ENCODE assay signal across 8 cellular contexts in the genomic region with DNA sequence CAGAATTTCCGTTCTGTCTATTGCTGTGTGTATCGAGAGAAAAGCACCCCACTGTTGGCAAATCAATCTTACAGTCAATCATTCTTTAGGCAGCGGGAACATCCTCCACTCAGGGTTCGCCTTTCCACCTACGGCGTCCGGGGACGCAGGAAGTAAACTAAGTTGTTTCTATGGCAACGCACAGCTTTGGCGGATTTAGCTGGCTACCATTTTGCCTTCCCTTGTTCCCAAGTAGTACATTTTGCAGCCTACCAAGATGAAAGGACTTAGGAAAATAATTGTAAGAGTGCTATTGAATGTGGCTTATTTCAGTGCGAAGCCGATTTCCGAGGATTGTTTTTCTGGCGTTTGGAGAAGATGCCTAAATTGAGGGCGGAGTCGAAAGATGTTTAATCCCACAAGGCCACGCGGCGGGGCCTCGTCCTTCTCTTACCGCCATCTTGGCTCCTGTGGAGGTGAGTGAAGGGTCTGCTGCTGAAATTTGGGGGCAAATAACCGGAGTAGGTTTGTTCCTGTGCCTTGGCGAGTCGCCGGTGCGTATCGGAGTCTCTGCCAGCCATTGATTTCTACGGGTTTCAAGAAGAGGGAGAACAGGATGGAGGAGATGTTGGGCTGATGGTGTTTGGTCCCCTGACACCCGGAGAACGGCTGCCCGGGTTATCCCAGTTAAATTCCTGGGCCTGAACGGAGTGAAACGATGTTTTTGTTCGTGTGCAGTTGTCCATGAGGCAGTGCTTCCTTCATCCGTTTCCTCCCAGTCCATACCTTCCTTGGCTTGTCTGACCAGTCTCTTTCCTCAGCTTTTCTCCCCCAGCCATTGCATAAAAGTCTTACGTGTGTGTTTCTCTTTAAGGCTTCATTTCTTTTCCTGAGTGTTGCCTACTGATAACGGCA. TPM values are rescaled to one million over a fixed set of nuclear protein-coding genes. Genes with fewer than 3 reads are reported as not detected.
DNase-seq lines count a peak whose midpoint lies in the region; ATAC-seq and TF ChIP-seq lines count a peak whose summit lies in the region.

TSS of gene RPL35A (plus strand) at position 424 of the 894 bp plus-strand sequence. CDS start 778 bp downstream, outside the sequence.

- H3K4me3 ChIP-seq in SK-N-SH (ENCODE audit: low read depth in 2 of 2, low read length in 1 of 2) (peak within 1 kb of the TSS; percentile 64 to 86), suprapubic skin (peak within 1 kb of the TSS; percentile 65)

- POLR2A ChIA-PET in SK-N-SH (lab: Yijun Ruan, JAX): interaction anchor here (1.3 kb wide), 1 partner anchor 8 kb away, joined by 4 read pairs; no protein-coding TSS in a partner anchor

- no peak for TF ChIP-seq CTCF in SK-N-SH (IDR thresholded peaks at IDR 0.05)
- TF ChIP-seq CTCF in suprapubic skin (IDR thresholded peaks at IDR 0.05): no peak

- TF ChIP-seq RAD21 in SK-N-SH (IDR thresholded peaks at IDR 0.05; ENCODE audit: low read length): no peak

- H3K36me3 ChIP-seq in SK-N-SH (replicated peaks in 1 of 2; ENCODE audit: control insufficient read depth in 1 of 2, insufficient read depth in 2 of 2, low read length in 1 of 2): peaks cover 25 to 43% of the 10 kb centered on the region in 2 experiments
- peaks cover 36% of the 10 kb centered on the region for H3K36me3 ChIP-seq in suprapubic skin

- peak within 1 kb of the TSS; percentile 67 for H2AFZ ChIP-seq in SK-N-SH (ENCODE audit: low read depth)

- peak; percentile 88 for DNase-seq in GM04504 (ENCODE audit: low read depth)
- peak; percentile 79 for DNase-seq in NCI-H1048 (lab: John Stamatoyannopoulos, UW)
- DNase-seq in SK-N-SH: peak; percentile 79
- peak; percentile 83 for DNase-seq in activated naive CD4-positive, alpha-beta T cell treated with anti-CD3 and anti-CD28 coated beads, Interleukin-2, amount 50 U/mL, for 16 hours
- DNase-seq in globus pallidus (ENCODE audit: low spot score): peak; percentile 92
- DNase-seq in nucleus accumbens (lab: John Stamatoyannopoulos, UW): peak; percentile 39 to 96 (median 84)
- peak; percentile 91 to 95 for DNase-seq in suprapubic skin (ENCODE audit: low spot score in 2 of 2)

- H3K4me2 ChIP-seq in SK-N-SH: peak within 1 kb of the TSS; percentile 83

- H3K27me3 ChIP-seq in SK-N-SH (ENCODE audit: insufficient read depth): no peaks in the 10 kb centered on the region
- H3K27me3 ChIP-seq in suprapubic skin: no peaks in the 10 kb centered on the region

- H3K27ac ChIP-seq in SK-N-SH (ENCODE audit: low read depth in 2 of 2, low read length in 1 of 2): peak within 1 kb of the TSS; percentile 87 to 93
- H3K27ac ChIP-seq in suprapubic skin: peak within 1 kb of the TSS; percentile 85

- TF ChIP-seq POLR2A in suprapubic skin (IDR thresholded peaks at IDR 0.05): peak; percentile 66 to 91

- no peaks in the 10 kb centered on the region for H3K9me2 ChIP-seq in SK-N-SH

- TF ChIP-seq EP300 in SK-N-SH (IDR thresholded peaks at IDR 0.05; ENCODE audit: borderline replicate concordance in 1 of 2, low read depth in 1 of 2, low read length in 1 of 2) (no peak), suprapubic skin (IDR thresholded peaks at IDR 0.05) (no peak)

- H3K9me3 ChIP-seq in SK-N-SH: no peaks in the 10 kb centered on the region
- H3K9me3 ChIP-seq in suprapubic skin: no peaks in the 10 kb centered on the region

- peaks cover 37% of the 10 kb centered on the region for H4K20me1 ChIP-seq in SK-N-SH (ENCODE audit: insufficient read depth)

- 1% methylated on average over 36 of the region's 37 CpGs for WGBS in SK-N-SH (ENCODE audit: low lambda C conversion rate)
- under 1% methylated on average over 37 of the region's 37 CpGs for WGBS in suprapubic skin

- CTCF ChIA-PET in SK-N-SH (lab: Yijun Ruan, JAX): interaction anchor here (1.0 to 1.4 kb wide), 6 partner anchors 9 to 100 kb away, joined by 3 to 5 read pairs (median 4); a partner anchor contains a TSS

- peak; percentile 88 for ATAC-seq in HG02571 (IDR thresholded peaks at IDR 0.05; ENCODE audit: unreplicated experiment)

- peaks cover 28% of the 10 kb centered on the region for H3F3A ChIP-seq in SK-N-SH (replicated peaks; ENCODE audit: insufficient read depth)

- peaks cover 10 to 24% of the 10 kb centered on the region in 2 experiments; a peak in 3 of 4 replicates for H3K4me1 ChIP-seq in SK-N-SH (ENCODE audit: control insufficient read depth in 1 of 2, insufficient read depth in 2 of 2, low read depth in 1 of 2, low read length in 1 of 2)
- peaks cover 41% of the 10 kb centered on the region for H3K4me1 ChIP-seq in suprapubic skin

- H3K9ac ChIP-seq in SK-N-SH: peak within 1 kb of the TSS; percentile 95

- peaks cover 53% of the 10 kb centered on the region for H3K79me2 ChIP-seq in SK-N-SH (ENCODE audit: insufficient read depth)

TF ChIP-seq in SK-N-SH, 30 proteins besides CTCF, POLR2A, EP300 and RAD21 (continues in another document):
- peak; percentile 97 for TF ChIP-seq YY1 (IDR thresholded peaks at IDR 0.05; ENCODE audit: low read depth)
- peak; percentile 88 for TF ChIP-seq PBX3 (IDR thresholded peaks at IDR 0.05)
- TF ChIP-seq, protein P1, sequence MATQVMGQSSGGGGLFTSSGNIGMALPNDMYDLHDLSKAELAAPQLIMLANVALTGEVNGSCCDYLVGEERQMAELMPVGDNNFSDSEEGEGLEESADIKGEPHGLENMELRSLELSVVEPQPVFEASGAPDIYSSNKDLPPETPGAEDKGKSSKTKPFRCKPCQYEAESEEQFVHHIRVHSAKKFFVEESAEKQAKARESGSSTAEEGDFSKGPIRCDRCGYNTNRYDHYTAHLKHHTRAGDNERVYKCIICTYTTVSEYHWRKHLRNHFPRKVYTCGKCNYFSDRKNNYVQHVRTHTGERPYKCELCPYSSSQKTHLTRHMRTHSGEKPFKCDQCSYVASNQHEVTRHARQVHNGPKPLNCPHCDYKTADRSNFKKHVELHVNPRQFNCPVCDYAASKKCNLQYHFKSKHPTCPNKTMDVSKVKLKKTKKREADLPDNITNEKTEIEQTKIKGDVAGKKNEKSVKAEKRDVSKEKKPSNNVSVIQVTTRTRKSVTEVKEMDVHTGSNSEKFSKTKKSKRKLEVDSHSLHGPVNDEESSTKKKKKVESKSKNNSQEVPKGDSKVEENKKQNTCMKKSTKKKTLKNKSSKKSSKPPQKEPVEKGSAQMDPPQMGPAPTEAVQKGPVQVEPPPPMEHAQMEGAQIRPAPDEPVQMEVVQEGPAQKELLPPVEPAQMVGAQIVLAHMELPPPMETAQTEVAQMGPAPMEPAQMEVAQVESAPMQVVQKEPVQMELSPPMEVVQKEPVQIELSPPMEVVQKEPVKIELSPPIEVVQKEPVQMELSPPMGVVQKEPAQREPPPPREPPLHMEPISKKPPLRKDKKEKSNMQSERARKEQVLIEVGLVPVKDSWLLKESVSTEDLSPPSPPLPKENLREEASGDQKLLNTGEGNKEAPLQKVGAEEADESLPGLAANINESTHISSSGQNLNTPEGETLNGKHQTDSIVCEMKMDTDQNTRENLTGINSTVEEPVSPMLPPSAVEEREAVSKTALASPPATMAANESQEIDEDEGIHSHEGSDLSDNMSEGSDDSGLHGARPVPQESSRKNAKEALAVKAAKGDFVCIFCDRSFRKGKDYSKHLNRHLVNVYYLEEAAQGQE (IDR thresholded peaks at IDR 0.05; ENCODE audit: low read depth, low read length): no peak
- TF ChIP-seq TAF1 (IDR thresholded peaks at IDR 0.05; ENCODE audit: borderline replicate concordance, low read depth, low read length): peak; percentile 97
- TF ChIP-seq, protein P2, sequence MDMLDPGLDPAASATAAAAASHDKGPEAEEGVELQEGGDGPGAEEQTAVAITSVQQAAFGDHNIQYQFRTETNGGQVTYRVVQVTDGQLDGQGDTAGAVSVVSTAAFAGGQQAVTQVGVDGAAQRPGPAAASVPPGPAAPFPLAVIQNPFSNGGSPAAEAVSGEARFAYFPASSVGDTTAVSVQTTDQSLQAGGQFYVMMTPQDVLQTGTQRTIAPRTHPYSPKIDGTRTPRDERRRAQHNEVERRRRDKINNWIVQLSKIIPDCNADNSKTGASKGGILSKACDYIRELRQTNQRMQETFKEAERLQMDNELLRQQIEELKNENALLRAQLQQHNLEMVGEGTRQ (IDR thresholded peaks at IDR 0.05; ENCODE audit: borderline replicate concordance, low read depth, low read length): no peak
- peak; percentile 99 for TF ChIP-seq POLR2AphosphoS5 (IDR thresholded peaks at IDR 0.05; ENCODE audit: low read depth, low read length)
- peak; percentile 24; the same call in 1 of the 2 replicates for TF ChIP-seq RCOR1 (IDR thresholded peaks at IDR 0.05; ENCODE audit: low read length)
- peak; percentile 93 for TF ChIP-seq MAX (IDR thresholded peaks at IDR 0.05; ENCODE audit: low read depth)
- TF ChIP-seq ELF1 (IDR thresholded peaks at IDR 0.05): peak; percentile 53; the same call in 1 of the 2 replicates
- 0 out of 2 replicates have a peak, but pooled peaks have one; percentile 15 for TF ChIP-seq IRF3 (IDR thresholded peaks at IDR 0.05; ENCODE audit: low read depth, low read length)
- TF ChIP-seq EZH2phosphoT487 (IDR thresholded peaks at IDR 0.05; ENCODE audit: borderline replicate concordance, low read depth): no peak
- peak; percentile 91 for TF ChIP-seq MXI1 (IDR thresholded peaks at IDR 0.05; ENCODE audit: low read depth, low read length)

RNA-seq across cellular contexts. Expression of gene RPL35A, which starts in this region (rescaled TPM):
- 875 and 919 TPM in 2 replicates for polyA plus RNA-seq in SK-N-SH (2012; rRNA removed)
- 1,201 and 1,818 TPM in 2 replicates for polyA plus RNA-seq in SK-N-SH (2012; cell fraction: cytosol; rRNA removed)
- 148 and 230 TPM in 2 replicates for polyA plus RNA-seq in SK-N-SH (2012; cell fraction: nucleus; rRNA removed)
- total RNA-seq in suprapubic skin: 100 to 1,000 TPM; 564 to 915 (median 773) TPM

Comparison
In these comparisons a context has a peak if more than half of its experiments do, and no peak if none do; other contexts are left out.
1. Peak in every context shown above with its lines: DNase-seq, ATAC-seq, H3K4me3 ChIP-seq and H3K27ac ChIP-seq.